ENCODE assay signal across 11 cellular contexts in the genomic region with DNA sequence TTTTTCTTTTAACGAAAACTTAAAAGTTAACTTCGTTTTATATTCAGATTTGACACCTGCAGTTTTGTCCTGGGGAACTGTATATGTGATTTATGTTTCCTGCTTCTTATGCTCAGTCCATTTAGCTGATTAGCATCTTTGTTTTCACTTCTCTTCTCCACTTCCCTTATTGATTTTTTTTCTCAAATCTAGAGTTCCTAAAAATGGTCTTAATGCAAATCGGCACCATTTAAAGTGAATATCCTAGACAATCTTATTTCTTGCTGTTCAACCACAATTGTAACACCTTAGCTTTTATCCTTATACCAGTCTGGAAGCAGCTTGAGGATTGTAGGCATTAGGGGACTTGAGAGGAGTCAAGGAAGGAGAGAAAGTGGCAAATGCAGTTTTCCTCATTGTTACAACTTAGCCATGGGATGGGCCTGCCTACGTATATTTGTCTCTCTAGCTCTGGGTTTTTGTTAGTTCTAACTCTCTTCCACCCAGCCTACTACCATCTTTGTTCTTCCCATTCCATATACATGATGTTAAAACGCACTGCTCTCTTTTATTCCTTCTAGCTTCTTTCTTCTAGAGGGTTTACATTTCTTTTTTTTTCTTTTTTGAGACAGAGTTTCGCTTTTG. TPM values are rescaled to one million over a fixed set of nuclear protein-coding genes. Genes with fewer than 3 reads are reported as not detected.
A peak's percentile ranks its signal among the peaks of the same experiment; 100 is the strongest.
DNase-seq lines count a peak whose midpoint lies in the region; ATAC-seq and TF ChIP-seq lines count a peak whose summit lies in the region.
"Had no signal": no experiment of that assay in that cellular context is flagged by ENCODE, and none has a peak within 500 bp of the region (broad histone marks: within the 10 kb centered on the region; RNA-seq: fewer than 3 reads in every experiment).

No MANE protein-coding gene starts in this region.

- no peak overlapping the region for H3K9ac ChIP-seq in Loucy (ENCODE audit: low read depth, low read length, poor library complexity, severe bottlenecking)

- H3K4me1 Mint-ChIP-seq in activated naive CD8-positive, alpha-beta T cell treated with anti-CD3 and anti-CD28 coated beads, Interleukin-2, amount 50 U/mL, for 24 hours = peaks cover 35% of the 10 kb centered on the region
- peaks cover 18% of the 10 kb centered on the region for H3K4me1 Mint-ChIP-seq in activated naive CD8-positive, alpha-beta T cell treated with anti-CD3 and anti-CD28 coated beads for 36 hours
- H3K4me1 Mint-ChIP-seq in activated CD4-positive, alpha-beta memory T cell treated with anti-CD3 and anti-CD28 coated beads, Interleukin-2, amount 10 ng/mL, durations not matched to agents 7 days and 5 days = peaks cover 28% of the 10 kb centered on the region

- H3K4me3 Mint-ChIP-seq in activated naive CD8-positive, alpha-beta T cell treated with anti-CD3 and anti-CD28 coated beads, Interleukin-2, amount 50 U/mL, for 24 hours = no peak overlapping the region
- no peak overlapping the region for H3K4me3 Mint-ChIP-seq in activated naive CD8-positive, alpha-beta T cell treated with anti-CD3 and anti-CD28 coated beads for 36 hours
- no peak overlapping the region for H3K4me3 Mint-ChIP-seq in activated CD4-positive, alpha-beta memory T cell treated with anti-CD3 and anti-CD28 coated beads, Interleukin-2, amount 10 ng/mL, durations not matched to agents 7 days and 5 days
- H3K4me3 Mint-ChIP-seq: neural crest cell had no signal

- DNase-seq in activated naive CD8-positive, alpha-beta T cell treated with anti-CD3 and anti-CD28 coated beads, Interleukin-2, amount 50 U/mL, for 24 hours = no peak
- no peak for DNase-seq in activated naive CD8-positive, alpha-beta T cell treated with anti-CD3 and anti-CD28 coated beads for 36 hours
- DNase-seq in activated CD4-positive, alpha-beta T cell treated with anti-CD3 and anti-CD28 coated beads for 1 hour = no peak
- no peak for DNase-seq in NCI-H1048 (lab: John Stamatoyannopoulos, UW)
- no peak for DNase-seq in glomerular visceral epithelial cell (ENCODE audit: extremely low spot score)
- DNase-seq in activated CD4-positive, alpha-beta memory T cell treated with anti-CD3 and anti-CD28 coated beads, Interleukin-2, amount 10 ng/mL, durations not matched to agents 7 days and 5 days = no peak
- DNase-seq: glutamatergic neuron, NCI-H2171 had no signal

- H3K9me2 ChIP-seq in Loucy (replicated peaks; ENCODE audit: low read depth, low read length) = no peaks in the 10 kb centered on the region

- no peaks in the 10 kb centered on the region for H3K27me3 ChIP-seq in Loucy (ENCODE audit: insufficient read depth, low read length, poor library complexity, severe bottlenecking)

- peak overlapping the region; percentile 39 for H3K4me3 ChIP-seq in Loucy (ENCODE audit: low read length, poor library complexity, severe bottlenecking)

- H3K9me3 Mint-ChIP-seq in activated naive CD8-positive, alpha-beta T cell treated with anti-CD3 and anti-CD28 coated beads, Interleukin-2, amount 50 U/mL, for 24 hours = no peaks in the 10 kb centered on the region
- H3K9me3 Mint-ChIP-seq in activated naive CD8-positive, alpha-beta T cell treated with anti-CD3 and anti-CD28 coated beads for 36 hours = no peaks in the 10 kb centered on the region
- no peaks in the 10 kb centered on the region for H3K9me3 Mint-ChIP-seq in activated CD4-positive, alpha-beta memory T cell treated with anti-CD3 and anti-CD28 coated beads, Interleukin-2, amount 10 ng/mL, durations not matched to agents 7 days and 5 days
- H3K9me3 Mint-ChIP-seq: neural crest cell had no signal

- peaks cover 56% of the 10 kb centered on the region for H3K79me2 ChIP-seq in Loucy (ENCODE audit: insufficient read depth, low read length)

- TF ChIP-seq CTCF in Loucy (conservative IDR thresholded peaks at IDR 0.05; ENCODE audit: low read length) = no peak

- peaks cover 22% of the 10 kb centered on the region for H3K4me1 ChIP-seq in Loucy (ENCODE audit: insufficient read depth, low read length, poor library complexity, severe bottlenecking)

- H3F3A ChIP-seq in Loucy (ENCODE audit: low read depth) = no peaks in the 10 kb centered on the region

- peak overlapping the region; percentile 70 for H3K4me2 ChIP-seq in Loucy (ENCODE audit: low read depth, low read length, poor library complexity, severe bottlenecking)

- no peak overlapping the region for H2AFZ ChIP-seq in Loucy (ENCODE audit: low read length)

- H4K20me1 ChIP-seq in Loucy (ENCODE audit: insufficient read depth, low read length, poor library complexity, severe bottlenecking) = peaks cover 4% of the 10 kb centered on the region

- H3K27ac Mint-ChIP-seq in activated naive CD8-positive, alpha-beta T cell treated with anti-CD3 and anti-CD28 coated beads, Interleukin-2, amount 50 U/mL, for 24 hours = peak overlapping the region; percentile 69
- no peak overlapping the region for H3K27ac Mint-ChIP-seq in activated naive CD8-positive, alpha-beta T cell treated with anti-CD3 and anti-CD28 coated beads for 36 hours
- no peak overlapping the region for H3K27ac Mint-ChIP-seq in activated CD4-positive, alpha-beta memory T cell treated with anti-CD3 and anti-CD28 coated beads, Interleukin-2, amount 10 ng/mL, durations not matched to agents 7 days and 5 days

- no peak for ATAC-seq in activated naive CD8-positive, alpha-beta T cell treated with anti-CD3 and anti-CD28 coated beads, Interleukin-2, amount 50 U/mL, for 24 hours
- peak; percentile 76 for ATAC-seq in HG02759 (IDR thresholded peaks at IDR 0.05; ENCODE audit: unreplicated experiment)

- POLR2A ChIA-PET in activated CD4-positive, alpha-beta memory T cell treated with anti-CD3 and anti-CD28 coated beads, Interleukin-2, amount 10 ng/mL, durations not matched to agents 7 days and 5 days (lab: Charles Lee) = interaction anchor here (0.9 to 1.0 kb wide), 2 partner anchors 9 to 653 kb away, joined by 3 to 5 read pairs; a partner anchor contains a TSS

- H3K36me3 ChIP-seq in Loucy (ENCODE audit: insufficient read depth, low read length) = peaks cover 19% of the 10 kb centered on the region; the same call in 1 of the 2 replicates

- CTCF ChIA-PET in activated CD4-positive, alpha-beta memory T cell treated with anti-CD3 and anti-CD28 coated beads, Interleukin-2, amount 10 ng/mL, durations not matched to agents 7 days and 5 days (lab: Charles Lee) = interaction anchor here (0.5 to 2.5 kb wide), 3 partner anchors 29 to 248 kb away, joined by 3 to 10 read pairs (median 3); no protein-coding TSS in a partner anchor

- H3K36me3 Mint-ChIP-seq in activated naive CD8-positive, alpha-beta T cell treated with anti-CD3 and anti-CD28 coated beads, Interleukin-2, amount 50 U/mL, for 24 hours (ENCODE audit: low read depth) = peaks cover 38% of the 10 kb centered on the region
- H3K36me3 Mint-ChIP-seq in activated naive CD8-positive, alpha-beta T cell treated with anti-CD3 and anti-CD28 coated beads for 36 hours = peaks cover 19% of the 10 kb centered on the region
- H3K36me3 Mint-ChIP-seq in activated CD4-positive, alpha-beta memory T cell treated with anti-CD3 and anti-CD28 coated beads, Interleukin-2, amount 10 ng/mL, durations not matched to agents 7 days and 5 days (ENCODE audit: low read depth) = peaks cover 21% of the 10 kb centered on the region

- H3K27me3 Mint-ChIP-seq in activated naive CD8-positive, alpha-beta T cell treated with anti-CD3 and anti-CD28 coated beads, Interleukin-2, amount 50 U/mL, for 24 hours = no peaks in the 10 kb centered on the region
- no peaks in the 10 kb centered on the region for H3K27me3 Mint-ChIP-seq in activated naive CD8-positive, alpha-beta T cell treated with anti-CD3 and anti-CD28 coated beads for 36 hours
- no peaks in the 10 kb centered on the region for H3K27me3 Mint-ChIP-seq in activated CD4-positive, alpha-beta memory T cell treated with anti-CD3 and anti-CD28 coated beads, Interleukin-2, amount 10 ng/mL, durations not matched to agents 7 days and 5 days

- H3K9me3 ChIP-seq in Loucy (ENCODE audit: insufficient read depth, low read depth, low read length) = no peaks in the 10 kb centered on the region

RNA-seq across cellular contexts. Expression of a gene that starts 8.5 kb away (rescaled TPM):
- 10 to 100 TPM; 20.1 to 22.2 TPM for total RNA-seq in activated naive CD8-positive, alpha-beta T cell treated with anti-CD3 and anti-CD28 coated beads for 36 hours
- 10 to 100 TPM; 11.6 to 12.2 TPM for total RNA-seq in activated CD4-positive, alpha-beta memory T cell treated with anti-CD3 and anti-CD28 coated beads, Interleukin-2, amount 10 ng/mL, durations not matched to agents 7 days and 5 days

RNA-seq across cellular contexts. Expression of a gene that starts 8.5 kb away (rescaled TPM):
- total RNA-seq in activated naive CD8-positive, alpha-beta T cell treated with anti-CD3 and anti-CD28 coated beads for 36 hours = 10 to 100 TPM; 10.9 to 11.4 TPM
- 1 to 10 TPM; 5.8 to 7.7 TPM for total RNA-seq in activated CD4-positive, alpha-beta memory T cell treated with anti-CD3 and anti-CD28 coated beads, Interleukin-2, amount 10 ng/mL, durations not matched to agents 7 days and 5 days
